Comparison of ENCODE assay signal across 18 cellular contexts in genomic region chr15:33636234-33636633, GRCh38.
DNase-seq lines count a peak whose midpoint lies in the region; ATAC-seq and TF ChIP-seq lines count a peak whose summit lies in the region.
"Had no signal": no experiment of that assay in that cellular context is flagged by ENCODE, and none has a peak within 500 bp of the region (broad histone marks: within the 10 kb centered on the region; RNA-seq: fewer than 3 reads in every experiment).

No MANE protein-coding gene starts in this region.

- DNase-seq in renal cortical epithelial cell (ENCODE audit: low read depth) (peak; percentile 33), GM13977 (ENCODE audit: low spot score) (no peak)
- DNase-seq in stimulated activated CD4-positive, alpha-beta T cell treated with anti-CD3 and anti-CD28 coated beads, Interleukin-4, amount 100 ng/mL, for 24 hours = no peak
- DNase-seq: ACHN, GOT3, KBM-7, NCI-H1694 treated with DMSO at 0.1 percent for 48 hours, NCI-H2107, NCI-H510A, NCI-H774, SW 1271, T-helper 2 cell had no signal

- TF ChIP-seq CTCF in GM13977 (IDR thresholded peaks at IDR 0.05; ENCODE audit: extremely low read depth, insufficient read depth, missing control alignments) = no peak

- in situ Hi-C loops in GM13977 (cut with MboI; ENCODE audit: low pct_unique_long_range_greater_than_20kb, low sequenced_read_pairs, unreplicated experiment) = no loop called here

- peak; percentile 82 for ATAC-seq in GM18907 (IDR thresholded peaks at IDR 0.05; ENCODE audit: unreplicated experiment)
- peak; percentile 69 for ATAC-seq in GM19467 (IDR thresholded peaks at IDR 0.05; ENCODE audit: unreplicated experiment)
- ATAC-seq in HG03139 (IDR thresholded peaks at IDR 0.05; ENCODE audit: unreplicated experiment) = peak; percentile 44
- ATAC-seq in HG02852 (IDR thresholded peaks at IDR 0.05; ENCODE audit: unreplicated experiment) = no peak
- ATAC-seq: HCT116, Right ventricle myocardium inferior had no signal
